Comparison of ENCODE assay signal across 17 cellular contexts in genomic region chr17:44972953-44973352, GRCh38. TPM values are rescaled to one million over a fixed set of nuclear protein-coding genes. Genes with fewer than 3 reads are reported as not detected.
DNase-seq lines count a peak whose midpoint lies in the region; ATAC-seq and TF ChIP-seq lines count a peak whose summit lies in the region.
"Had no signal": no experiment of that assay in that cellular context is flagged by ENCODE, and none has a peak within 500 bp of the region (broad histone marks: within the 10 kb centered on the region; RNA-seq: fewer than 3 reads in every experiment).

No MANE protein-coding gene starts in this region.

- H3K36me3 ChIP-seq in ACC112 (ENCODE audit: insufficient read depth, low read length) = no peaks in the 10 kb centered on the region
- no peaks in the 10 kb centered on the region for H3K36me3 ChIP-seq in H7 (replicated peaks; ENCODE audit: control insufficient read depth, insufficient read depth, low read length)
- no peaks in the 10 kb centered on the region for H3K36me3 ChIP-seq in PC-9 (ENCODE audit: low read depth)
- H3K36me3 ChIP-seq: ovary, spleen had no signal

- H2AFZ ChIP-seq in ACC112 (ENCODE audit: low read length, unreplicated experiment) = no peak overlapping the region
- H2AFZ ChIP-seq in PC-9 = no peak overlapping the region
- H2AFZ ChIP-seq: hepatocyte had no signal

- H3K9me2 ChIP-seq in PC-9 (ENCODE audit: insufficient read depth) = no peaks in the 10 kb centered on the region

- no peak for DNase-seq in H7
- peak; percentile 23 to 40 for DNase-seq in PC-9
- peak; percentile 18 for DNase-seq in fibroblast of gingiva (ENCODE audit: low read depth)
- DNase-seq in NCI-H2029 (lab: John Stamatoyannopoulos, UW) = no peak
- DNase-seq in NOMO-1 (lab: John Stamatoyannopoulos, UW; ENCODE audit: unreplicated experiment in 2 of 2) = no peak
- DNase-seq: erythroblast, left cardiac atrium, NCI-H2081, NCI-H526 treated with DMSO at 0.1 percent for 48 hours, ovary, SIG-M5, spleen had no signal

- peaks cover 16% of the 10 kb centered on the region for H3K4me1 ChIP-seq in ACC112 (ENCODE audit: control insufficient read depth, insufficient read depth, low read length, unreplicated experiment)
- no peaks in the 10 kb centered on the region for H3K4me1 ChIP-seq in PC-9 (replicated peaks; ENCODE audit: insufficient read depth)

- intact Hi-C loops in PC-9 (cut with micrococcal nuclease; ENCODE audit: unreplicated experiment) = no loop called here

- ATAC-seq in GM21381 (IDR thresholded peaks at IDR 0.05; ENCODE audit: unreplicated experiment) (no peak), HG03460 (IDR thresholded peaks at IDR 0.05; ENCODE audit: unreplicated experiment) (no peak)

- no peak overlapping the region for H3K4me2 ChIP-seq in PC-9
- H3K4me2 ChIP-seq: hepatocyte had no signal

- H3F3A ChIP-seq in PC-9 (ENCODE audit: insufficient read depth, low read depth) = peaks cover 3% of the 10 kb centered on the region; the same call in 1 of the 2 replicates

- no peaks in the 10 kb centered on the region for H3K9me3 ChIP-seq in PC-9 (ENCODE audit: insufficient read depth, low read depth)
- H3K9me3 ChIP-seq: ovary, spleen had no signal

- CTCF ChIA-PET in PC-9 (lab: Charles Lee) = no interaction called here

- no TSS peak for BruUV-seq in PC-9 (replicated peaks; lab: Mats Ljungman, UMichigan)

- H4K20me1 ChIP-seq in PC-9 (ENCODE audit: insufficient read depth) = no peaks in the 10 kb centered on the region

- H3K4me3 ChIP-seq in ACC112 (ENCODE audit: low read depth, low read length) = no peak overlapping the region
- peak overlapping the region; percentile 25; the same call in 1 of the 2 replicates for H3K4me3 ChIP-seq in H7 (ENCODE audit: insufficient read depth, low read depth, low read length)
- no peak overlapping the region for H3K4me3 ChIP-seq in PC-9
- H3K4me3 ChIP-seq: hepatocyte, ovary, spleen had no signal

- H3K27me3 ChIP-seq in ACC112 (ENCODE audit: insufficient read depth, low read length) (peaks cover 13% of the 10 kb centered on the region), H7 (ENCODE audit: control insufficient read depth, insufficient read depth, low read length) (peaks cover 29% of the 10 kb centered on the region), PC-9 (ENCODE audit: insufficient read depth, low read depth) (0 out of 2 replicates have a peak, but pooled peaks cover 6% of the 10 kb centered on the region)
- H3K27me3 ChIP-seq: ovary had no signal

- no peak for TF ChIP-seq CTCF in PC-9 (conservative IDR thresholded peaks at IDR 0.05)

- POLR2A ChIA-PET in PC-9 (lab: Charles Lee; ENCODE audit: unreplicated experiment) = no interaction called here

- H3K27ac ChIP-seq in ACC112 (ENCODE audit: low read depth, low read length) (peak overlapping the region; percentile 38), PC-9 (no peak overlapping the region)
- H3K27ac ChIP-seq: hepatocyte, ovary, spleen had no signal

- H3K79me2 ChIP-seq in ACC112 (ENCODE audit: control insufficient read depth, insufficient read depth, low read length, unreplicated experiment) (no peaks in the 10 kb centered on the region), PC-9 (ENCODE audit: low read depth) (no peaks in the 10 kb centered on the region)
- H3K79me2 ChIP-seq: hepatocyte had no signal

RNA-seq across cellular contexts. Expression of gene C1QL1, which starts 4.8 kb away (rescaled TPM):
- total RNA-seq in H7 (2014; rRNA removed; shearing (Covaris generic)) = 12.7 and 17.3 TPM in 2 replicates
- 0.93 and 1.3 TPM in 2 replicates for total RNA-seq in PC-9 (2021)
- total RNA-seq: activated CD8-positive, alpha-beta T cell treated with anti-CD3 and anti-CD28 coated beads for 36 hours had no signal

RNA-seq across cellular contexts. Expression of gene KIF18B, which starts 25.4 kb away (rescaled TPM):
- 17.9 and 20.4 TPM in 2 replicates for total RNA-seq in H7 (2014; rRNA removed; shearing (Covaris generic))
- 48.2 and 58.5 TPM in 2 replicates for total RNA-seq in PC-9 (2021)

RNA-seq across cellular contexts. Expression of gene GFAP, which starts 57.7 kb away (rescaled TPM):
- 0.10 and 0.85 TPM in 2 replicates for total RNA-seq in H7 (2014; rRNA removed; shearing (Covaris generic))
- total RNA-seq in PC-9 (2021) = not detected in 2 replicates
- total RNA-seq: activated CD8-positive, alpha-beta T cell treated with anti-CD3 and anti-CD28 coated beads for 36 hours had no signal

Comparison
In these comparisons a context has a peak if more than half of its experiments do, and no peak if none do; other contexts are left out.
1. DNase-seq: peak in PC-9 (2 of 2) and fibroblast of gingiva (single experiment); none in H7 (single experiment), NCI-H2029 (single experiment) and NOMO-1 (0 of 2).